Comparison of ENCODE assay signal across 21 cellular contexts in the genomic region with DNA sequence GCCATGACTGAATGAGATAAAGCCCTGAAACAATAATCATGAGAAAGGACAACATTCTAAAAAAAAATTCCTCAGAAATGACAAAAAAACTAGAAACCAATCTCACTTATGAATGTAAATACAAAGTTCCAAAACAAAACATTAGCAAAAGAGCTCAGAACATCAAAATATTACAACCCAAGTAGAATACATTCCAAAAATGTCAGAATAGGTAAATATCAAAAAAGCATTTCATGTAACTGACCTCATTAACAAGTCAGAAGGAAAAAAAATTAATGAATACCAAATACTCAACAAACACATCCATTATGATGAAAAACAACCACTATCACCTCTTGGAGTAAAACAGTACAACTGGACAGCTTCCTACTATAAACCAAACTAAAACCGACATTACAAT.
"Had no signal": no experiment of that assay in that cellular context is flagged by ENCODE, and none has a peak within 500 bp of the region (broad histone marks: within the 10 kb centered on the region; RNA-seq: fewer than 3 reads in every experiment).

No MANE protein-coding gene starts in this region.

- H3K27me3 ChIP-seq: dorsolateral prefrontal cortex, foreskin keratinocyte, pancreas, tibial artery, upper lobe of right lung, vagina had no signal

- H3K27ac ChIP-seq: foreskin keratinocyte, left ventricle myocardium inferior, lower lobe of right lung, pancreas, tibial artery, upper lobe of right lung, vagina had no signal

- ATAC-seq: foreskin keratinocyte, left cardiac atrium, lower lobe of right lung, natural killer cell, pancreas, right cardiac atrium, upper lobe of right lung had no signal

- H3K9me3 ChIP-seq: left ventricle myocardium inferior, lower lobe of right lung, pancreas, tibial artery, upper lobe of right lung, vagina had no signal

- H3K27me3 Mint-ChIP-seq: memory B cell, progenitor cell of endocrine pancreas had no signal

- H3K9me3 Mint-ChIP-seq: memory B cell, mesothelial cell of epicardium, natural killer cell, neural crest cell had no signal

- H3K36me3 ChIP-seq: left ventricle myocardium inferior, lower lobe of right lung, pancreas, tibial artery, upper lobe of right lung, vagina had no signal

- H3K36me3 Mint-ChIP-seq: memory B cell, mesothelial cell of epicardium, natural killer cell had no signal

- H3K4me3 Mint-ChIP-seq: memory B cell, mesothelial cell of epicardium, natural killer cell, neural crest cell had no signal

- H3K4me3 ChIP-seq: left ventricle myocardium inferior, lower lobe of right lung, pancreas, tibial artery, upper lobe of right lung, vagina had no signal

- H3K27ac Mint-ChIP-seq: memory B cell, mesothelial cell of epicardium, natural killer cell, progenitor cell of endocrine pancreas had no signal

- DNase-seq: cortex of kidney; dorsolateral prefrontal cortex; effector memory CD4-positive, alpha-beta T cell; foreskin keratinocyte; kidney; left cardiac atrium; left ventricle myocardium inferior; lower lobe of right lung; natural killer cell; pancreas; small intestine; stimulated activated CD4-positive, alpha-beta T cell treated with anti-CD3 and anti-CD28 coated beads, Interleukin-12 subunit alpha, Interleukin-12 subunit beta, amount 100 ng/mL, for 4 hours; stimulated activated naive CD4-positive, alpha-beta T cell; tibial artery; upper lobe of right lung had no signal
